Comparison of ENCODE assay signal across 16 cellular contexts in genomic region chr17:58210922-58211321, GRCh38. TPM values are rescaled to one million over a fixed set of nuclear protein-coding genes. Genes with fewer than 3 reads are reported as not detected.
DNase-seq lines count a peak whose midpoint lies in the region; ATAC-seq, FAIRE-seq and TF ChIP-seq lines count a peak whose summit lies in the region.
"Had no signal": no experiment of that assay in that cellular context is flagged by ENCODE, and none has a peak within 500 bp of the region (broad histone marks: within the 10 kb centered on the region; RNA-seq: fewer than 3 reads in every experiment).

No MANE protein-coding gene starts in this region.

- CTCF ChIA-PET in GM10248 (lab: Yijun Ruan, JAX) (interaction anchor here (1.1 to 9.2 kb wide), 3 partner anchors 8 to 39 kb away, joined by 3 to 77 read pairs (median 11); partner anchors contain the start of gene MKS1), H1 (lab: Charles Lee; ENCODE audit: partially characterized antibody) (interaction anchor here (0.6 to 13.2 kb wide), 9 partner anchors 11 to 92 kb away, joined by 3 to 127 read pairs (median 5); no protein-coding TSS in a partner anchor)

- ATAC-seq in HG03280 (IDR thresholded peaks at IDR 0.05; ENCODE audit: unreplicated experiment) = no peak
- ATAC-seq: activated CD8-positive, alpha-beta T cell treated with anti-CD3 and anti-CD28 coated beads, Interleukin-2, amount 10 ng/mL, durations not matched to agents 7 days and 5 days had no signal

- H2BK12ac ChIP-seq in H1 (ENCODE audit: low read depth, low read length) = no peak overlapping the region

- no peaks in the 10 kb centered on the region for H3K4me1 ChIP-seq in KMS-11 (ENCODE audit: low read depth, poor library complexity, severe bottlenecking)
- no peaks in the 10 kb centered on the region for H3K4me1 ChIP-seq in H1 (replicated peaks in 1 of 4; ENCODE audit: control insufficient read depth in 3 of 4, insufficient read depth in 4 of 4, low read length in 3 of 4)
- H3K4me1 ChIP-seq in osteoblast (ENCODE audit: insufficient read depth, low read length) = no peaks in the 10 kb centered on the region

- no peak overlapping the region for H2BK20ac ChIP-seq in H1 (ENCODE audit: low read length)

- TF ChIP-seq POLR2A in H1 (IDR thresholded peaks at IDR 0.05; ENCODE audit: control extremely low read depth in 1 of 2, low read depth in 2 of 2, low read length in 2 of 2) = no peak

- no peak overlapping the region for H2BK5ac ChIP-seq in H1 (ENCODE audit: low read depth, low read length)

- WGBS in H1 (ENCODE audit: extremely low coverage in 1 of 2, insufficient coverage in 1 of 2, insufficient read length in 1 of 2, insufficient replicate concordance in 2 of 2, low coverage in 1 of 2, low lambda C conversion rate in 2 of 2, missing lambda C conversion rate in 1 of 2), 2 experiments = 71% methylated on average over 5 of the region's 5 CpGs; no CpG with 5 or more reads in 1 of the 2 experiments

- no peak overlapping the region for H4K5ac ChIP-seq in H1 (ENCODE audit: insufficient read length, low read depth, low read length)

- POLR2A ChIA-PET in GM10248 (lab: Yijun Ruan, JAX) (no interaction called here), H1 (lab: Charles Lee; ENCODE audit: partially characterized antibody) (interaction anchor here (1.1 kb wide), 1 partner anchor 27 kb away, joined by 3 read pairs; the partner anchor contains the start of gene LPO)

- H3K9me3 ChIP-seq in H1 (ENCODE audit: insufficient read depth in 2 of 2, low read depth in 1 of 2, low read length in 1 of 2) (no peaks in the 10 kb centered on the region), osteoblast (ENCODE audit: low read depth, low read length) (no peaks in the 10 kb centered on the region)

- H3K79me1 ChIP-seq in H1 (ENCODE audit: low read depth, low read length) = no peaks in the 10 kb centered on the region

- H2AK5ac ChIP-seq in H1 (ENCODE audit: low read depth, low read length) = no peak overlapping the region

- H4K20me1 ChIP-seq in KMS-11 (ENCODE audit: insufficient read depth) (no peaks in the 10 kb centered on the region), H1 (replicated peaks in 1 of 2; ENCODE audit: control insufficient read depth in 1 of 2, insufficient read depth in 2 of 2, low read length in 2 of 2) (no peaks in the 10 kb centered on the region), osteoblast (ENCODE audit: insufficient read depth, low read length) (no peaks in the 10 kb centered on the region)

- TF ChIP-seq CTCF in GM10248 (IDR thresholded peaks at IDR 0.05; ENCODE audit: control extremely low read depth, extremely low read depth, low read depth, missing control alignments) (peak; percentile 21), KMS-11 (conservative IDR thresholded peaks at IDR 0.05; ENCODE audit: low read depth, low read length) (peak; percentile 49), H1 (IDR thresholded peaks at IDR 0.05; ENCODE audit: control extremely low read depth in 1 of 3, insufficient read depth in 1 of 3, low read depth in 1 of 3, low read length in 3 of 3) (peak; percentile 32 to 68 (median 60)), osteoblast (IDR thresholded peaks at IDR 0.05; ENCODE audit: extremely low read depth, low read depth, low read length) (no peak)

- H2AFZ ChIP-seq in KMS-11 (ENCODE audit: low read depth) (no peak overlapping the region), H1 (ENCODE audit: low read length) (no peak overlapping the region), osteoblast (ENCODE audit: low read length) (no peak overlapping the region)

- H4K91ac ChIP-seq in H1 (replicated peaks; ENCODE audit: insufficient read length, low read length) = no peak overlapping the region

- FAIRE-seq in H1 (lab: Jason Lieb, UNC) = no peak
- FAIRE-seq: astrocyte, GM18507 had no signal

- no peak for TF ChIP-seq EP300 in H1 (IDR thresholded peaks at IDR 0.05; ENCODE audit: borderline replicate concordance in 1 of 2, low read depth in 2 of 2, low read length in 2 of 2)

- H3K27me3 ChIP-seq in KMS-11 (ENCODE audit: insufficient read depth, low read depth) (no peaks in the 10 kb centered on the region), H1 (replicated peaks in 1 of 4; ENCODE audit: control insufficient read depth in 3 of 4, extremely low read depth in 1 of 4, insufficient read depth in 3 of 4, low read length in 3 of 4) (no peaks in the 10 kb centered on the region), osteoblast (ENCODE audit: insufficient read depth, low read length) (no peaks in the 10 kb centered on the region)

- no peaks in the 10 kb centered on the region for H3K23me2 ChIP-seq in H1 (ENCODE audit: low read depth, low read length)

- H3K79me2 ChIP-seq in KMS-11 (ENCODE audit: insufficient read depth, low read depth) = no peaks in the 10 kb centered on the region
- no peaks in the 10 kb centered on the region for H3K79me2 ChIP-seq in H1 (ENCODE audit: control insufficient read depth in 1 of 2, insufficient read depth in 2 of 2, low read length in 2 of 2)
- no peaks in the 10 kb centered on the region for H3K79me2 ChIP-seq in osteoblast (ENCODE audit: insufficient read depth, low read length)

- H4K8ac ChIP-seq in H1 (ENCODE audit: extremely low read depth, insufficient read depth, low read length) = no peak overlapping the region

- H3K36me3 ChIP-seq in KMS-11 (ENCODE audit: insufficient read depth) (no peaks in the 10 kb centered on the region), H1 (ENCODE audit: control insufficient read depth in 2 of 4, insufficient read depth in 4 of 4, low read length in 3 of 4) (peaks cover 0 to 17% (median 6%) of the 10 kb centered on the region in 4 experiments; a peak in 5 of 8 replicates), osteoblast (ENCODE audit: insufficient read depth, low read length) (peaks cover 17% of the 10 kb centered on the region)

- H3K14ac ChIP-seq in H1 (ENCODE audit: insufficient read length) = no peak overlapping the region

- no peak overlapping the region for H2BK15ac ChIP-seq in H1 (ENCODE audit: low read length)

- no peak overlapping the region for H3K56ac ChIP-seq in H1 (replicated peaks; ENCODE audit: insufficient read length, low read depth, low read length)

- H3K9ac ChIP-seq in KMS-11 (no peak overlapping the region), H1 (replicated peaks in 1 of 4; ENCODE audit: extremely low read depth in 1 of 4, low read depth in 3 of 4, low read length in 3 of 4) (no peak overlapping the region)

- no peak overlapping the region for H3K4ac ChIP-seq in H1 (replicated peaks; ENCODE audit: insufficient read length, low read depth, low read length)

- TF ChIP-seq RAD21 in H1 (IDR thresholded peaks at IDR 0.05 in 1 of 2, conservative IDR thresholded peaks at IDR 0.05 in 1 of 2; ENCODE audit: low read depth in 2 of 2, low read length in 2 of 2) = peak; percentile 21 to 38; a peak in 2 of 4 replicates

- H3K4me2 ChIP-seq in KMS-11 = no peak overlapping the region
- H3K4me2 ChIP-seq in H1 (ENCODE audit: insufficient read depth in 1 of 2, low read depth in 2 of 2, low read length in 2 of 2) = no peak overlapping the region
- H3K4me2 ChIP-seq in osteoblast (ENCODE audit: insufficient read depth, low read length) = no peak overlapping the region

- H3K18ac ChIP-seq in H1 (ENCODE audit: extremely low read depth, low read length) = no peak overlapping the region

- H3K27ac ChIP-seq in KMS-11 (no peak overlapping the region), H1 (ENCODE audit: low read depth, low read length) (no peak overlapping the region), osteoblast (ENCODE audit: low read depth, low read length) (no peak overlapping the region)

- DNase-seq in GM10248 (ENCODE audit: extremely low spot score) (no peak), H1 (ENCODE audit: low read depth in 1 of 2, low spot score in 2 of 2) (no peak), NCI-H1105 treated with DMSO at 0.1 percent for 48 hours (lab: John Stamatoyannopoulos, UW) (no peak), osteoblast (ENCODE audit: insufficient read length, low spot score, missing footprints) (no peak)
- DNase-seq: activated CD8-positive, alpha-beta T cell treated with anti-CD3 and anti-CD28 coated beads, Interleukin-2, amount 10 ng/mL, durations not matched to agents 7 days and 5 days; activated gamma-delta T cell; mesenchymal stem cell; NCI-H1694; NCI-H526 treated with DMSO at 0.1 percent for 48 hours; SHP77 treated with DMSO at 0.1 percent for 48 hours had no signal

- no peak overlapping the region for H3K23ac ChIP-seq in H1 (ENCODE audit: insufficient read length)

- no peak overlapping the region for H2BK120ac ChIP-seq in H1 (replicated peaks; ENCODE audit: low read depth, low read length)

- H3K4me3 ChIP-seq in KMS-11 (IDR thresholded peaks at IDR 0.05; ENCODE audit: insufficient read depth, low read depth, low read length) = no peak overlapping the region
- H3K4me3 ChIP-seq in H1 (ENCODE audit: extremely low read depth in 1 of 4, insufficient read depth in 2 of 4, low read depth in 3 of 4, low read length in 4 of 4) = no peak overlapping the region
- H3K4me3 ChIP-seq in osteoblast (ENCODE audit: insufficient read depth, low read length) = no peak overlapping the region

RNA-seq across cellular contexts. Expression of gene MKS1, which starts 8.1 kb away (rescaled TPM):
- 20.6 and 21.7 TPM in 2 replicates for total RNA-seq in H1 (2021; fragmentation: NEBNext Ultra II Directional; extraction: Animal tissue kit (Norgen Biotek cat#: 25700))
- polyA plus RNA-seq in H1 (2011; rRNA removed) = 12.0 and 15.3 TPM in 2 replicates
- polyA plus RNA-seq in H1 (2011; cell fraction: cytosol; rRNA removed) = 17.6 TPM
- polyA plus RNA-seq in H1 (2011; cell fraction: nucleus; rRNA removed) = 41.4 TPM
- polyA plus RNA-seq in H1 (2012, experiment 1 of 2) = 16.1 to 23.2 TPM (median 20.2 TPM) in 4 replicates
- 12.0 TPM for polyA plus RNA-seq in H1 (2012, experiment 2 of 2)
- 10.9 TPM for polyA plus RNA-seq in H1 (2013, experiment 1 of 2)
- polyA plus RNA-seq in H1 (2013, experiment 2 of 2) = 10.2 TPM
- polyA minus RNA-seq in H1 (2011; rRNA and poly(A)+ RNA removed) = 16.0 and 19.4 TPM in 2 replicates
- 10.9 TPM for polyA minus RNA-seq in H1 (2011; cell fraction: cytosol; rRNA and poly(A)+ RNA removed)
- polyA minus RNA-seq in H1 (2011; cell fraction: nucleus; rRNA and poly(A)+ RNA removed) = 24.7 TPM
- 9.7 and 11.2 TPM in 2 replicates for total RNA-seq in osteoblast

RNA-seq across cellular contexts. Expression of gene EPX, which starts 18.4 kb away (rescaled TPM):
- not detected in 2 replicates for total RNA-seq in H1 (2021; fragmentation: NEBNext Ultra II Directional; extraction: Animal tissue kit (Norgen Biotek cat#: 25700))
- polyA plus RNA-seq in H1 (2011; rRNA removed) = not detected in 2 replicates
- not detected for polyA plus RNA-seq in H1 (2011; cell fraction: cytosol; rRNA removed)
- polyA plus RNA-seq in H1 (2011; cell fraction: nucleus; rRNA removed) = not detected
- polyA plus RNA-seq in H1 (2012, experiment 1 of 2) = 0.08 TPM in 1 of 4 replicates, not detected in the others
- not detected for polyA plus RNA-seq in H1 (2012, experiment 2 of 2)
- not detected for polyA plus RNA-seq in H1 (2013, experiment 1 of 2)
- polyA plus RNA-seq in H1 (2013, experiment 2 of 2) = not detected
- polyA minus RNA-seq in H1 (2011; rRNA and poly(A)+ RNA removed) = not detected in 2 replicates
- not detected for polyA minus RNA-seq in H1 (2011; cell fraction: cytosol; rRNA and poly(A)+ RNA removed)
- polyA minus RNA-seq in H1 (2011; cell fraction: nucleus; rRNA and poly(A)+ RNA removed) = not detected
- not detected in 2 replicates for total RNA-seq in osteoblast
- total RNA-seq: activated CD8-positive, alpha-beta T cell treated with anti-CD3 and anti-CD28 coated beads, Interleukin-2, amount 10 ng/mL, durations not matched to agents 7 days and 5 days; astrocyte; dermis microvascular lymphatic vessel endothelial cell; omental fat pad had no signal

RNA-seq across cellular contexts. Expression of gene LPO, which starts 27.5 kb away (rescaled TPM):
- total RNA-seq in H1 (2021; fragmentation: NEBNext Ultra II Directional; extraction: Animal tissue kit (Norgen Biotek cat#: 25700)) = 0.44 and 0.52 TPM in 2 replicates
- 0.38 and 0.46 TPM in 2 replicates for polyA plus RNA-seq in H1 (2011; rRNA removed)
- 0.40 TPM for polyA plus RNA-seq in H1 (2011; cell fraction: cytosol; rRNA removed)
- polyA plus RNA-seq in H1 (2011; cell fraction: nucleus; rRNA removed) = 0.23 TPM
- polyA plus RNA-seq in H1 (2012, experiment 1 of 2) = 0.17 to 0.61 TPM (median 0.40 TPM) in 4 replicates
- polyA plus RNA-seq in H1 (2012, experiment 2 of 2) = 0.17 TPM
- 0.20 TPM for polyA plus RNA-seq in H1 (2013, experiment 1 of 2)
- polyA plus RNA-seq in H1 (2013, experiment 2 of 2) = 0.26 TPM
- polyA minus RNA-seq in H1 (2011; rRNA and poly(A)+ RNA removed) = 0.51 and 0.85 TPM in 2 replicates
- polyA minus RNA-seq in H1 (2011; cell fraction: cytosol; rRNA and poly(A)+ RNA removed) = not detected
- not detected for polyA minus RNA-seq in H1 (2011; cell fraction: nucleus; rRNA and poly(A)+ RNA removed)
- under 0.01 TPM in 1 of 2 replicates, not detected in the other for total RNA-seq in osteoblast
- total RNA-seq: activated CD8-positive, alpha-beta T cell treated with anti-CD3 and anti-CD28 coated beads, Interleukin-2, amount 10 ng/mL, durations not matched to agents 7 days and 5 days; astrocyte; dermis microvascular lymphatic vessel endothelial cell had no signal

RNA-seq across cellular contexts. Expression of gene OR4D2, which starts 44.1 kb away (rescaled TPM):
- total RNA-seq in H1 (2021; fragmentation: NEBNext Ultra II Directional; extraction: Animal tissue kit (Norgen Biotek cat#: 25700)) = not detected in 2 replicates
- polyA plus RNA-seq in H1 (2011; rRNA removed) = not detected in 2 replicates
- polyA plus RNA-seq in H1 (2011; cell fraction: cytosol; rRNA removed) = not detected
- polyA plus RNA-seq in H1 (2011; cell fraction: nucleus; rRNA removed) = 0.11 TPM
- not detected in 4 replicates for polyA plus RNA-seq in H1 (2012, experiment 1 of 2)
- not detected for polyA plus RNA-seq in H1 (2012, experiment 2 of 2)
- not detected for polyA plus RNA-seq in H1 (2013, experiment 1 of 2)
- not detected for polyA plus RNA-seq in H1 (2013, experiment 2 of 2)
- not detected in 2 replicates for polyA minus RNA-seq in H1 (2011; rRNA and poly(A)+ RNA removed)
- not detected for polyA minus RNA-seq in H1 (2011; cell fraction: cytosol; rRNA and poly(A)+ RNA removed)
- not detected for polyA minus RNA-seq in H1 (2011; cell fraction: nucleus; rRNA and poly(A)+ RNA removed)
- total RNA-seq in osteoblast = not detected in 2 replicates
- total RNA-seq: activated CD8-positive, alpha-beta T cell treated with anti-CD3 and anti-CD28 coated beads, Interleukin-2, amount 10 ng/mL, durations not matched to agents 7 days and 5 days; astrocyte; dermis microvascular lymphatic vessel endothelial cell; omental fat pad had no signal
